Comparison of ENCODE assay signal across 14 cellular contexts in genomic region chr15:38528279-38528678, GRCh38. TPM values are rescaled to one million over a fixed set of nuclear protein-coding genes. Genes with fewer than 3 reads are reported as not detected.
DNase-seq lines count a peak whose midpoint lies in the region; ATAC-seq and TF ChIP-seq lines count a peak whose summit lies in the region.
"Had no signal": no experiment of that assay in that cellular context is flagged by ENCODE, and none has a peak within 500 bp of the region (broad histone marks: within the 10 kb centered on the region; RNA-seq: fewer than 3 reads in every experiment).

No MANE protein-coding gene starts in this region.

- CTCF ChIA-PET in T-cell (lab: Charles Lee) (interaction anchor here in 1 of 2 donors (1.6 kb wide), 1 partner anchor 171 kb away, joined by 4 read pairs; no protein-coding TSS in a partner anchor), A673 (lab: Charles Lee) (no interaction called here)

- H3K27ac Mint-ChIP-seq in activated T-cell treated with anti-CD3 and anti-CD28 coated beads, Interleukin-2, amount 50 U/mL, for 24 hours: peak overlapping the region; percentile 42
- peak overlapping the region; percentile 65 to 71 for H3K27ac Mint-ChIP-seq in T-cell
- H3K27ac Mint-ChIP-seq in stimulated activated effector memory CD8-positive, alpha-beta T cell treated with anti-CD3 and anti-CD28 coated beads, Interleukin-12 subunit alpha, Interleukin-12 subunit beta, amount 100 ng/mL, for 72 hours: peak overlapping the region; percentile 33
- H3K27ac Mint-ChIP-seq: type B pancreatic cell had no signal

- H3K9me3 ChIP-seq in A673 (ENCODE audit: low read depth, low read length, poor library complexity, severe bottlenecking): no peaks in the 10 kb centered on the region

- no peaks in the 10 kb centered on the region for H3K27me3 ChIP-seq in A673 (replicated peaks; ENCODE audit: insufficient read depth, low read depth, low read length, poor library complexity)

- H3K9me3 Mint-ChIP-seq in activated T-cell treated with anti-CD3 and anti-CD28 coated beads, Interleukin-2, amount 50 U/mL, for 24 hours: peaks cover 7% of the 10 kb centered on the region
- H3K9me3 Mint-ChIP-seq in T-cell: peaks cover 0 to 7% (median 0%) of the 10 kb centered on the region in 3 donors
- H3K9me3 Mint-ChIP-seq in stimulated activated effector memory CD8-positive, alpha-beta T cell treated with anti-CD3 and anti-CD28 coated beads, Interleukin-12 subunit alpha, Interleukin-12 subunit beta, amount 100 ng/mL, for 72 hours: peaks cover 5% of the 10 kb centered on the region
- H3K9me3 Mint-ChIP-seq: type B pancreatic cell had no signal

- no peak overlapping the region for H3K4me3 Mint-ChIP-seq in activated T-cell treated with anti-CD3 and anti-CD28 coated beads, Interleukin-2, amount 50 U/mL, for 24 hours
- H3K4me3 Mint-ChIP-seq in T-cell: no peak overlapping the region
- peak overlapping the region; percentile 52 for H3K4me3 Mint-ChIP-seq in stimulated activated effector memory CD8-positive, alpha-beta T cell treated with anti-CD3 and anti-CD28 coated beads, Interleukin-12 subunit alpha, Interleukin-12 subunit beta, amount 100 ng/mL, for 72 hours
- H3K4me3 Mint-ChIP-seq: type B pancreatic cell had no signal

- BruUV-seq in A673 (replicated peaks; lab: Mats Ljungman, UMichigan): no TSS peak

- H3K4me3 ChIP-seq in A673 (ENCODE audit: low read depth, low read length, poor library complexity, severe bottlenecking): no peak overlapping the region

- peaks cover 91% of the 10 kb centered on the region for H3K4me1 Mint-ChIP-seq in activated T-cell treated with anti-CD3 and anti-CD28 coated beads, Interleukin-2, amount 50 U/mL, for 24 hours (ENCODE audit: low read depth)
- peaks cover 82 to 90% (median 88%) of the 10 kb centered on the region in 3 donors for H3K4me1 Mint-ChIP-seq in T-cell
- H3K4me1 Mint-ChIP-seq in stimulated activated effector memory CD8-positive, alpha-beta T cell treated with anti-CD3 and anti-CD28 coated beads, Interleukin-12 subunit alpha, Interleukin-12 subunit beta, amount 100 ng/mL, for 72 hours: peaks cover 92% of the 10 kb centered on the region

- no peaks in the 10 kb centered on the region for H3K4me1 ChIP-seq in A673 (ENCODE audit: insufficient read depth, low read length, poor library complexity, severe bottlenecking)

- no peak for DNase-seq in activated T-cell treated with anti-CD3 and anti-CD28 coated beads, Interleukin-2, amount 50 U/mL, for 24 hours
- DNase-seq in activated T-cell treated with anti-CD3 and anti-CD28 coated beads, Interleukin-2, amount 50 U/mL, for 1 hour: no peak
- DNase-seq in T-cell: no peak
- peak; percentile 39 for DNase-seq in dedifferentiated amniotic fluid mesenchymal stem cell (ENCODE audit: extremely low spot score)
- DNase-seq in stimulated activated effector memory CD8-positive, alpha-beta T cell treated with anti-CD3 and anti-CD28 coated beads, Interleukin-12 subunit alpha, Interleukin-12 subunit beta, amount 100 ng/mL, for 72 hours (ENCODE audit: low spot score in 2 of 2): no peak
- DNase-seq in SHP77 treated with DMSO at 0.1 percent for 48 hours (lab: John Stamatoyannopoulos, UW): no peak
- DNase-seq in NCI-H1930 (lab: John Stamatoyannopoulos, UW): no peak
- DNase-seq in A673 (ENCODE audit: low spot score): no peak
- DNase-seq: DMS153, KG1, midbrain, posterior cingulate gyrus, RPMI8226 had no signal

- TF ChIP-seq CTCF in A673 (conservative IDR thresholded peaks at IDR 0.05; ENCODE audit: low read depth, low read length): no peak

- no peaks in the 10 kb centered on the region for H3K27me3 Mint-ChIP-seq in activated T-cell treated with anti-CD3 and anti-CD28 coated beads, Interleukin-2, amount 50 U/mL, for 24 hours
- H3K27me3 Mint-ChIP-seq in T-cell: no peaks in the 10 kb centered on the region

- no peak for ATAC-seq in T-cell (replicated peaks in 1 of 4)
- ATAC-seq in stimulated activated effector memory CD8-positive, alpha-beta T cell treated with anti-CD3 and anti-CD28 coated beads, Interleukin-12 subunit alpha, Interleukin-12 subunit beta, amount 100 ng/mL, for 72 hours: no peak

- no peaks in the 10 kb centered on the region for H3K36me3 ChIP-seq in A673 (ENCODE audit: insufficient read depth, low read length, poor library complexity, severe bottlenecking)

- no peak overlapping the region for H3K27ac ChIP-seq in A673 (ENCODE audit: low read depth, low read length, poor library complexity, severe bottlenecking)

- intact Hi-C loops in A673 (cut with micrococcal nuclease; ENCODE audit: unreplicated experiment): no loop called here

- POLR2A ChIA-PET in T-cell (lab: Charles Lee) (no interaction called here), A673 (lab: Charles Lee; ENCODE audit: low non-redundant PET) (no interaction called here)

- peaks cover 94% of the 10 kb centered on the region for H3K36me3 Mint-ChIP-seq in activated T-cell treated with anti-CD3 and anti-CD28 coated beads, Interleukin-2, amount 50 U/mL, for 24 hours (ENCODE audit: low read depth)
- H3K36me3 Mint-ChIP-seq in T-cell: peaks cover 64% of the 10 kb centered on the region
- H3K36me3 Mint-ChIP-seq in stimulated activated effector memory CD8-positive, alpha-beta T cell treated with anti-CD3 and anti-CD28 coated beads, Interleukin-12 subunit alpha, Interleukin-12 subunit beta, amount 100 ng/mL, for 72 hours: peaks cover 100% of the 10 kb centered on the region
- H3K36me3 Mint-ChIP-seq: type B pancreatic cell had no signal

RNA-seq across cellular contexts. Expression of gene RASGRP1, which starts 36.3 kb away (rescaled TPM):
- total RNA-seq in T-cell: 100 to 1,000 TPM; 118 to 148 (median 131) TPM
- total RNA-seq in A673 (2021): not detected in 2 replicates

Comparison
In these comparisons a context has a peak if more than half of its experiments do, and no peak if none do; other contexts are left out.
1. RNA of gene RASGRP1, which starts 36.3 kb away (total RNA-seq): 118 to 148 TPM in T-cell; not detected in A673; every median in the first group is over 10 times any median in the second.
2. Peak in every context shown above with its lines, with median percentiles within 50 percentile points of each other: H3K27ac Mint-ChIP-seq.